ENCODE assay signal across 31 cellular contexts in the genomic region with DNA sequence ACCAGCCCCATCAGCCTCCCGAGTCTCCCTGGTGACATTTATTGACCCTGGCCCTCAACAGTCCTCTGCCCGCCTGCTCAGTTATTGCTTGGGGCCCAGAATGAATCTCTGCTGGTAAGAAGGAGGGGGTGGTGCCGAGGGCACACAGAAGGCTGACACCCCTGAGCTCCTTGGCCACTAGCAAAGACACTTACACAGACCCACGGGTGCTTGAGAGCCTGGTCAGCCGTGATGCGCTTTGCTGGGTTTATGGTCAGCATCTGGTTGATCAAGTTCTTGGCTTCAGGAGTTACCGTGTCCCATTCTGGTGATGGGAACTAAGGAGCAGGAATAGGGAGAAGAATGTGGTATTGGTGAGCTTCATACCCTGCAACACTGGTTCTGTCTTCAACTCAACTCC.
"Had no signal": no experiment of that assay in that cellular context is flagged by ENCODE, and none has a peak within 500 bp of the region (broad histone marks: within the 10 kb centered on the region; RNA-seq: fewer than 3 reads in every experiment).

No MANE protein-coding gene starts in this region.

- H3K4me3 Mint-ChIP-seq: naive thymus-derived CD8-positive, alpha-beta T cell; natural killer cell treated with Interleukin-12 subunit alpha and Interleukin-12 subunit beta and Interleukin-15 and Interleukin-18, amount 100 ng/mL, for 72 hours; nephron progenitor cell; neural crest cell; stimulated activated memory B cell treated with anti-CD40 and anti-IgM and Interleukin-4, amounts not matched to agents 10 μg/mL and 1 μg/mL and 100 μg/mL, for 72 hours; stimulated activated naive CD8-positive, alpha-beta T cell treated with anti-CD3 and anti-CD28 coated beads, Interleukin-15, Interleukin-2, amounts not matched to agents 100 ng/mL and 50 ng/mL, for 24 hours; type B pancreatic cell had no signal

- H3K27me3 Mint-ChIP-seq: naive B cell; naive thymus-derived CD8-positive, alpha-beta T cell; natural killer cell treated with Interleukin-12 subunit alpha and Interleukin-12 subunit beta and Interleukin-15 and Interleukin-18, amount 100 ng/mL, for 72 hours; progenitor cell of endocrine pancreas; stimulated activated memory B cell treated with anti-CD40 and anti-IgM and Interleukin-4, amounts not matched to agents 10 μg/mL and 1 μg/mL and 100 μg/mL, for 72 hours; stimulated activated naive CD8-positive, alpha-beta T cell treated with anti-CD3 and anti-CD28 coated beads, Interleukin-15, Interleukin-2, amounts not matched to agents 100 ng/mL and 50 ng/mL, for 24 hours; type B pancreatic cell had no signal

- DNase-seq: naive B cell; naive thymus-derived CD8-positive, alpha-beta T cell; nephron progenitor cell; nucleus accumbens; ovary; psoas muscle; right lobe of liver; spleen; stimulated activated CD4-positive, alpha-beta T cell treated with anti-CD3 and anti-CD28 coated beads, Interleukin-12 subunit alpha, Interleukin-12 subunit beta, amount 100 ng/mL, for 4 hours; stimulated activated CD4-positive, alpha-beta T cell treated with anti-CD3 and anti-CD28 coated beads, Interleukin-1b, Interleukin-23, amount 100 ng/mL, for 48 hours; stimulated activated CD4-positive, alpha-beta T cell treated with anti-CD3 and anti-CD28 coated beads, Interleukin-4, amount 100 ng/mL, for 1 hour; stimulated activated CD4-positive, alpha-beta T cell treated with anti-CD3 and anti-CD28 coated beads, Interleukin-4, amount 100 ng/mL, for 4 hours; stimulated activated CD8-positive, alpha-beta memory T cell treated with anti-CD3 and anti-CD28 coated beads, Interleukin-4, amount 100 ng/mL, for 48 hours; stimulated activated naive CD4-positive, alpha-beta T cell treated with Interleukin-2 at 50 U/mL for 16 hours; stomach; tibial artery; transverse colon; upper lobe of right lung; uterus had no signal

- ATAC-seq: naive thymus-derived CD8-positive, alpha-beta T cell; natural killer cell treated with Interleukin-12 subunit alpha and Interleukin-12 subunit beta and Interleukin-15 and Interleukin-18, amount 100 ng/mL, for 72 hours; psoas muscle; right cardiac atrium; right lobe of liver; stimulated activated memory B cell treated with anti-CD40 and anti-IgM and Interleukin-4, amounts not matched to agents 10 μg/mL and 1 μg/mL and 100 μg/mL, for 72 hours; upper lobe of right lung had no signal

- H3K4me1 ChIP-seq: parathyroid adenoma had no signal

- H2AFZ ChIP-seq: parathyroid adenoma had no signal

- H3K4me3 ChIP-seq: ovary, psoas muscle, right lobe of liver, skin epidermis, smooth muscle cell, spleen, stomach, thoracic aorta, tibial artery, transverse colon, upper lobe of right lung, uterus had no signal

- H3K9me3 ChIP-seq: neutrophil, ovary, psoas muscle, right lobe of liver, spleen, stomach, thoracic aorta, tibial artery, transverse colon, upper lobe of right lung, uterus had no signal

- H3K27ac ChIP-seq: neutrophil, ovary, parathyroid adenoma, psoas muscle, right lobe of liver, skin epidermis, spleen, thoracic aorta, transverse colon, upper lobe of right lung, uterus had no signal

- H3K9me3 Mint-ChIP-seq: naive B cell; naive thymus-derived CD8-positive, alpha-beta T cell; natural killer cell treated with Interleukin-12 subunit alpha and Interleukin-12 subunit beta and Interleukin-15 and Interleukin-18, amount 100 ng/mL, for 72 hours; nephron progenitor cell; neural crest cell; stimulated activated memory B cell treated with anti-CD40 and anti-IgM and Interleukin-4, amounts not matched to agents 10 μg/mL and 1 μg/mL and 100 μg/mL, for 72 hours; stimulated activated naive CD8-positive, alpha-beta T cell treated with anti-CD3 and anti-CD28 coated beads, Interleukin-15, Interleukin-2, amounts not matched to agents 100 ng/mL and 50 ng/mL, for 24 hours; type B pancreatic cell had no signal

- H3K27me3 ChIP-seq: neutrophil, ovary, right lobe of liver, spleen, stomach, tibial artery, transverse colon, upper lobe of right lung, uterus had no signal

- H3K27ac Mint-ChIP-seq: natural killer cell treated with Interleukin-12 subunit alpha and Interleukin-12 subunit beta and Interleukin-15 and Interleukin-18, amount 100 ng/mL, for 72 hours; nephron progenitor cell; progenitor cell of endocrine pancreas; stimulated activated memory B cell treated with anti-CD40 and anti-IgM and Interleukin-4, amounts not matched to agents 10 μg/mL and 1 μg/mL and 100 μg/mL, for 72 hours; stimulated activated naive CD8-positive, alpha-beta T cell treated with anti-CD3 and anti-CD28 coated beads, Interleukin-15, Interleukin-2, amounts not matched to agents 100 ng/mL and 50 ng/mL, for 24 hours; type B pancreatic cell had no signal

- H3K36me3 ChIP-seq: ovary, uterus had no signal

- H3K4me2 ChIP-seq: smooth muscle cell had no signal
